Comparison of ENCODE assay signal across 12 cellular contexts in the genomic region with DNA sequence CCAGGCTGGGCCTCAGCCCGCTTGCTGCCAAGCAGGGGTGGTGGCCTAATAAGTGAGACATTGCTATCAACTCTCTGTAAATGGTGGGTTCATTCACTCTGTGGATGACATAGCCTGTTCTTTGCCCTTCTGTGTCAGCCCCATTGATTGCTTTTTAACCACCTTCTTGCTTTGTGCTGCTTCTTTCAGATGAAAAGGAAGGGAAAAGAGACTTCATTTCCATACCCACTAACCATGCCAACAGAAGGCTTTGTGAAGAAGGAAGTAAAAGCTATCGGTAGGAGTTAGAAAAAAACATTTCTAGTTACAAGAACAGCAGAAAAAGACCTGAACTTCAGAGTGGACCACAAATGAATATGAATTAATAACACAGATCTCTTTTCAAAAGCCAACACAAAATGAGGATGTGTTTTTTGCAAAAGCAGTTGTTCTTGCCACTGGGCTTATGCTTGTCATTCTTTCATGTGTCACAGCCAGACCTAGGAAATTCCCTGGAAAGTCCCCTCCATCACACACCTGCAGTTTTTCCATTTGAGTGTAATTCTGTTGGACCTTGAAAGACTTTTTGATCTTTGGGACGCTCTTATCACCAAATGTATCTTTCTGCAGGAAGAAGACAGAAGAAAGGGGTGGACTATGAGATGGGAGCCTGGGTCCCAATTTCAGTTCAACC.
A peak's percentile ranks its signal among the peaks of the same experiment; 100 is the strongest.
DNase-seq lines count a peak whose midpoint lies in the region; ATAC-seq and TF ChIP-seq lines count a peak whose summit lies in the region.
"Had no signal": no experiment of that assay in that cellular context is flagged by ENCODE, and none has a peak within 500 bp of the region (broad histone marks: within the 10 kb centered on the region; RNA-seq: fewer than 3 reads in every experiment).

No MANE protein-coding gene starts in this region.

- POLR2A ChIA-PET in GM10248 (lab: Yijun Ruan, JAX) = no interaction called here

- H3F3A ChIP-seq in MM.1S (ENCODE audit: insufficient read depth, low read length) = no peaks in the 10 kb centered on the region

- H3K9ac ChIP-seq in MM.1S (ENCODE audit: low read length) = no peak overlapping the region

- H3K36me3 Mint-ChIP-seq in activated T-helper 1 cell treated with anti-CD3 and anti-CD28 coated beads, Interleukin-12 subunit alpha, Interleukin-12 subunit beta, Interleukin-2, Interleukin-4 antibody, amounts not matched to agents 30 ng/mL and 10 ng/mL and 1 ng/mL, durations not matched to agents 14 hours and 24 hours and 36 hours (ENCODE audit: low read depth) = no peaks in the 10 kb centered on the region

- peak overlapping the region; percentile 27 for H3K27ac Mint-ChIP-seq in activated T-helper 1 cell treated with anti-CD3 and anti-CD28 coated beads, Interleukin-12 subunit alpha, Interleukin-12 subunit beta, Interleukin-2, Interleukin-4 antibody, amounts not matched to agents 30 ng/mL and 10 ng/mL and 1 ng/mL, durations not matched to agents 14 hours and 24 hours and 36 hours
- H3K27ac Mint-ChIP-seq: progenitor cell of endocrine pancreas had no signal

- H3K4me2 ChIP-seq in MM.1S (ENCODE audit: low read depth, low read length) = no peak overlapping the region

- intact Hi-C loops in activated T-helper 1 cell treated with anti-CD3 and anti-CD28 coated beads, Interleukin-12 subunit alpha, Interleukin-12 subunit beta, Interleukin-2, Interleukin-4 antibody, amounts not matched to agents 30 ng/mL and 10 ng/mL and 1 ng/mL, durations not matched to agents 14 hours and 24 hours and 36 hours (cut with micrococcal nuclease) = no loop called here

- CTCF ChIA-PET in GM10248 (lab: Yijun Ruan, JAX) = no interaction called here

- TF ChIP-seq CTCF in GM10248 (IDR thresholded peaks at IDR 0.05; ENCODE audit: control extremely low read depth, extremely low read depth, low read depth, missing control alignments) (no peak), MM.1S (IDR thresholded peaks at IDR 0.05; ENCODE audit: low read length) (no peak)

- no peak overlapping the region for H3K4me3 ChIP-seq in MM.1S (ENCODE audit: low read length)

- no peaks in the 10 kb centered on the region for H3K27me3 ChIP-seq in MM.1S (replicated peaks; ENCODE audit: insufficient read depth, low read length)

- H3K4me3 Mint-ChIP-seq in activated T-helper 1 cell treated with anti-CD3 and anti-CD28 coated beads, Interleukin-12 subunit alpha, Interleukin-12 subunit beta, Interleukin-2, Interleukin-4 antibody, amounts not matched to agents 30 ng/mL and 10 ng/mL and 1 ng/mL, durations not matched to agents 14 hours and 24 hours and 36 hours = peak overlapping the region; percentile 3

- H4K20me1 ChIP-seq in MM.1S (ENCODE audit: insufficient read depth, low read length) = no peaks in the 10 kb centered on the region

- DNase-seq in GM10248 (ENCODE audit: extremely low spot score) (peak; percentile 26), MM.1S (no peak), NK-92 (lab: John Stamatoyannopoulos, UW; ENCODE audit: unreplicated experiment) (no peak), NOMO-1 (lab: John Stamatoyannopoulos, UW; ENCODE audit: unreplicated experiment in 2 of 2) (no peak), AML-193 (lab: John Stamatoyannopoulos, UW) (no peak)
- DNase-seq in activated T-helper 1 cell treated with anti-CD3 and anti-CD28 coated beads, Interleukin-12 subunit alpha, Interleukin-12 subunit beta, Interleukin-2, Interleukin-4 antibody, amounts not matched to agents 30 ng/mL and 10 ng/mL and 1 ng/mL, durations not matched to agents 14 hours and 24 hours and 36 hours (ENCODE audit: low spot score) = no peak
- DNase-seq: amniotic stem cell, DMS79 treated with DMSO at 0.1 percent for 48 hours, NCI-H1092 had no signal

- no peaks in the 10 kb centered on the region for H3K79me2 ChIP-seq in MM.1S (ENCODE audit: low read length)

- no peak overlapping the region for H2AFZ ChIP-seq in MM.1S (ENCODE audit: low read length)

- no peaks in the 10 kb centered on the region for H3K27me3 Mint-ChIP-seq in activated T-helper 1 cell treated with anti-CD3 and anti-CD28 coated beads, Interleukin-12 subunit alpha, Interleukin-12 subunit beta, Interleukin-2, Interleukin-4 antibody, amounts not matched to agents 30 ng/mL and 10 ng/mL and 1 ng/mL, durations not matched to agents 14 hours and 24 hours and 36 hours (ENCODE audit: insufficient read depth)
- H3K27me3 Mint-ChIP-seq: progenitor cell of endocrine pancreas had no signal

- ATAC-seq in GM18907 (IDR thresholded peaks at IDR 0.05; ENCODE audit: unreplicated experiment) (peak; percentile 62), HG02840 (IDR thresholded peaks at IDR 0.05; ENCODE audit: low FRiP score, unreplicated experiment) (peak; percentile 59)

- no peaks in the 10 kb centered on the region for H3K36me3 ChIP-seq in MM.1S (replicated peaks; ENCODE audit: insufficient read depth, low read length)

- H3K9me3 Mint-ChIP-seq in activated T-helper 1 cell treated with anti-CD3 and anti-CD28 coated beads, Interleukin-12 subunit alpha, Interleukin-12 subunit beta, Interleukin-2, Interleukin-4 antibody, amounts not matched to agents 30 ng/mL and 10 ng/mL and 1 ng/mL, durations not matched to agents 14 hours and 24 hours and 36 hours = peaks cover 3% of the 10 kb centered on the region

- peaks cover 13% of the 10 kb centered on the region for H3K4me1 Mint-ChIP-seq in activated T-helper 1 cell treated with anti-CD3 and anti-CD28 coated beads, Interleukin-12 subunit alpha, Interleukin-12 subunit beta, Interleukin-2, Interleukin-4 antibody, amounts not matched to agents 30 ng/mL and 10 ng/mL and 1 ng/mL, durations not matched to agents 14 hours and 24 hours and 36 hours (ENCODE audit: low read depth)

- H3K9me3 ChIP-seq in MM.1S (replicated peaks; ENCODE audit: insufficient read depth, low read length) = no peaks in the 10 kb centered on the region

- H3K4me1 ChIP-seq in MM.1S (ENCODE audit: low read length) = no peaks in the 10 kb centered on the region

- no peaks in the 10 kb centered on the region for H3K9me2 ChIP-seq in MM.1S (replicated peaks; ENCODE audit: insufficient read depth, low read length)

- H3K27ac ChIP-seq in MM.1S (ENCODE audit: low read length) = no peak overlapping the region
